ENCODE assay signal across 8 cellular contexts in the genomic region with DNA sequence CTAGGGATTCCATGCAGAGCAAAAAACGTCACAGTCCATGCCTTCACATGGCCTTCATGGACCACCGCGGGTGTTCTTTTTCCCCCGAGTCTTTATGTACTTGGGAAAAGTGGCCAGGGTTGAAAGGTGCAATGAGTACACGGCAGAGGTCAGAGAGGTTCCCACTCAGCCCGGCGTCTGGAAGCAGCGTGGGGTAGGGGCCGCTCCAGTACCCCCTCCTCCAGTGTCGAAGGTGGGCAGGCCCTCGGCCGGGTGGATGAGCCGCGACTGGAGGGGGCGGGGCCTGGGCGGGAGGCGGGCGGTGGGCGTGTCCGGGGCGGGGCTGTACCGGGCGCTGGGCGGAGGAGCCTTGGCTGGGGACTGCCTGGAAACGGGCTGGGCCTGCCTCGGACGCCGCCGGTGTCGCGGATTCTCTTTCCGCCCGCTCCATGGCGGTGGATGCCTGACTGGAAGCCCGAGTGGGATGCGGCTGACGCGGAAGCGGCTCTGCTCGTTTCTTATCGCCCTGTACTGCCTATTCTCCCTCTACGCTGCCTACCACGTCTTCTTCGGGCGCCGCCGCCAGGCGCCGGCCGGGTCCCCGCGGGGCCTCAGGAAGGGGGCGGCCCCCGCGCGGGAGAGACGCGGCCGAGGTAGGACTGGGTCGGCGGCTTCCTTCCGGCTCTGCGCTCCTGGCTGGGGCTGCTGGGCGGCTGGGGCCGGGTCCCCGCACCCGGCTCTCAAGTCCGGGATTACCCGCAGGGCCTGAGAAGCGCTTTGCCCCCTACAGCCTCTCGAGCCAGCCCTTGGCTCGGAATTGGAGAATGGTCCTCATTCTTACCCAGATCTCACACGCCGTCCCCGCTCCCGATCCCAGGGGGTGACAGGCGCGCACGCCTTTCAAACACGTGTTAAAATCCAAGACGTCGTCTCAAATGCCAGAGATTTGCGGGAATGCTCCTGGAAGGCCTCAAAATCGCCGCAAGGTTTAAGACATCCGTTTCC. TPM values are rescaled to one million over a fixed set of nuclear protein-coding genes. Genes with fewer than 3 reads are reported as not detected.
A peak's percentile ranks its signal among the peaks of the same experiment; 100 is the strongest.
DNase-seq lines count a peak whose midpoint lies in the region; TF ChIP-seq lines count a peak whose summit lies in the region.

Gene RXYLT1 (plus strand): TSS at position 412 of the 984 bp plus-strand sequence. CDS start 52 bp downstream, at position 464.

- H2AK5ac ChIP-seq in neuronal stem cell (ENCODE audit: low read depth, low read length) = no peak within 1 kb of the TSS

- peak within 1 kb of the TSS; percentile 99 for H3K23ac ChIP-seq in neuronal stem cell (ENCODE audit: low read depth, low read length, poor library complexity)

- H2BK15ac ChIP-seq in neuronal stem cell (ENCODE audit: low read length) = peak within 1 kb of the TSS; percentile 67

- H4K20me1 ChIP-seq in MM.1S (ENCODE audit: insufficient read depth, low read length) = no peaks in the 10 kb centered on the region

- H3K4me1 ChIP-seq in MM.1S (ENCODE audit: low read length) (no peaks in the 10 kb centered on the region), neuronal stem cell (ENCODE audit: control insufficient read depth in 2 of 2, insufficient read depth in 1 of 2, low read depth in 1 of 2, low read length in 2 of 2) (peaks cover 0 to 3% of the 10 kb centered on the region in 2 donors)

- TF ChIP-seq CTCF in MM.1S (IDR thresholded peaks at IDR 0.05; ENCODE audit: low read length) = no peak

- H3K79me2 ChIP-seq in MM.1S (ENCODE audit: low read length) = peaks cover 14% of the 10 kb centered on the region

- H3K27ac ChIP-seq in MM.1S (ENCODE audit: low read length) = peak within 1 kb of the TSS; percentile 81; the same call in 1 of the 2 replicates
- H3K27ac ChIP-seq in neuronal stem cell (replicated peaks; ENCODE audit: low read length) = peak within 1 kb of the TSS; percentile 90
- peak within 1 kb of the TSS; percentile 83 for H3K27ac ChIP-seq in substantia nigra (ENCODE audit: low read depth, low read length, poor library complexity, severe bottlenecking)

- peak within 1 kb of the TSS; percentile 88 for H3K4me2 ChIP-seq in MM.1S (ENCODE audit: low read depth, low read length)
- peak within 1 kb of the TSS; percentile 53 for H3K4me2 ChIP-seq in neuronal stem cell (ENCODE audit: insufficient read depth, low read length, poor library complexity, severe bottlenecking)

- no peak within 1 kb of the TSS for H4K8ac ChIP-seq in neuronal stem cell (ENCODE audit: low read depth, low read length)

- H3K36me3 ChIP-seq in MM.1S (replicated peaks; ENCODE audit: insufficient read depth, low read length) = peaks cover 5% of the 10 kb centered on the region; the same call in 1 of the 2 replicates
- peaks cover 0 to 35% of the 10 kb centered on the region in 2 donors for H3K36me3 ChIP-seq in neuronal stem cell (replicated peaks in 1 of 2; ENCODE audit: control insufficient read depth in 2 of 2, insufficient read depth in 2 of 2, low read length in 2 of 2)

- no CpG with 5 or more reads among the region's 86 CpGs for WGBS in neuronal stem cell (ENCODE audit: extremely low coverage in 2 of 2, insufficient read length in 2 of 2, insufficient replicate concordance in 1 of 2), 2 donors

- H3K18ac ChIP-seq in neuronal stem cell (ENCODE audit: low read length) = peak within 1 kb of the TSS; percentile 98

- H2BK120ac ChIP-seq in neuronal stem cell (ENCODE audit: low read depth, low read length) = no peak within 1 kb of the TSS

- no peak within 1 kb of the TSS for H3K4ac ChIP-seq in neuronal stem cell (ENCODE audit: low read length)

- H3K14ac ChIP-seq in neuronal stem cell (ENCODE audit: low read length) = peak within 1 kb of the TSS; percentile 76

- no peak within 1 kb of the TSS for H4K91ac ChIP-seq in neuronal stem cell (ENCODE audit: low read depth, low read length, poor library complexity)

- H3K9me3 ChIP-seq in MM.1S (replicated peaks; ENCODE audit: insufficient read depth, low read length) (no peaks in the 10 kb centered on the region), neuronal stem cell (replicated peaks in 1 of 2; ENCODE audit: control insufficient read depth in 2 of 2, insufficient read depth in 1 of 2, low read depth in 1 of 2, low read length in 2 of 2) (no peaks in the 10 kb centered on the region)

- H3K27me3 ChIP-seq in MM.1S (replicated peaks; ENCODE audit: insufficient read depth, low read length) (no peaks in the 10 kb centered on the region), neuronal stem cell (ENCODE audit: control insufficient read depth in 3 of 3, insufficient read depth in 3 of 3, low read depth in 1 of 3, low read length in 3 of 3) (peaks cover 0 to 22% (median 0%) of the 10 kb centered on the region in 3 experiments)

- H3F3A ChIP-seq in MM.1S (ENCODE audit: insufficient read depth, low read length) = no peaks in the 10 kb centered on the region

- in situ Hi-C loops in SK-MEL-5 (cut with HindIII; ENCODE audit: low pct_unique_long_range_greater_than_20kb, low sequenced_read_pairs) = no loop called here

- H3K4me3 ChIP-seq in MM.1S (ENCODE audit: low read length) = peak within 1 kb of the TSS; percentile 96
- peak within 1 kb of the TSS; percentile 88 to 100 for H3K4me3 ChIP-seq in neuronal stem cell (ENCODE audit: low read length in 2 of 2)

- H2BK12ac ChIP-seq in neuronal stem cell (ENCODE audit: low read length) = no peak within 1 kb of the TSS

- peak within 1 kb of the TSS; percentile 97 for H3K9ac ChIP-seq in MM.1S (ENCODE audit: low read length)
- peak within 1 kb of the TSS; percentile 90 for H3K9ac ChIP-seq in neuronal stem cell (ENCODE audit: low read depth, low read length, poor library complexity)

- H2AFZ ChIP-seq in MM.1S (ENCODE audit: low read length) (peak within 1 kb of the TSS; percentile 98), neuronal stem cell (ENCODE audit: low read length) (peak within 1 kb of the TSS; percentile 98)

- no peaks in the 10 kb centered on the region for H3K79me1 ChIP-seq in neuronal stem cell (ENCODE audit: low read depth, low read length)

- H3K9me2 ChIP-seq in MM.1S (replicated peaks; ENCODE audit: insufficient read depth, low read length) = no peaks in the 10 kb centered on the region

- peak within 1 kb of the TSS; percentile 87 for H2BK5ac ChIP-seq in neuronal stem cell (ENCODE audit: low read length)

- DNase-seq in GM03348 (ENCODE audit: low spot score) = peak; percentile 98
- DNase-seq in HCEC 1CT = peak; percentile 79
- peak; percentile 77 for DNase-seq in MM.1S
- DNase-seq in SK-MEL-5 (ENCODE audit: low read depth, low spot score) = peak; percentile 82
- peak; percentile 86 for DNase-seq in activated naive CD4-positive, alpha-beta T cell treated with Interleukin-2 at 50 U/mL for 16 hours
- DNase-seq in foreskin melanocyte = peak; percentile 70
- peak; percentile 75 for DNase-seq in neuronal stem cell (ENCODE audit: low spot score)
- DNase-seq in substantia nigra (lab: John Stamatoyannopoulos, UW) = peak; percentile 30 to 93 (median 86)

RNA-seq across cellular contexts. Expression of gene RXYLT1, which starts in this region (rescaled TPM):
- 80.3 and 88.5 TPM in 2 replicates for total RNA-seq in SK-MEL-5 (2014; rRNA removed; shearing (Covaris generic))
- polyA plus RNA-seq in SK-MEL-5 (2015; cell fraction: cytosol; rRNA removed) = 78.3 and 96.4 TPM in 2 replicates
- polyA plus RNA-seq in SK-MEL-5 (2015; cell fraction: nucleus; rRNA removed) = 86.3 and 97.4 TPM in 2 replicates
- polyA plus RNA-seq in neuronal stem cell (2013, experiment 1 of 2) = 15.5 TPM
- polyA plus RNA-seq in neuronal stem cell (2013, experiment 2 of 2) = 15.5 TPM

Comparison
In these comparisons a context has a peak if more than half of its experiments do, and no peak if none do; other contexts are left out.
1. Peak in every context shown above with its lines: DNase-seq, H3K4me3 ChIP-seq and H3K27ac ChIP-seq.